ENCODE assay signal across 8 cellular contexts in the genomic region with DNA sequence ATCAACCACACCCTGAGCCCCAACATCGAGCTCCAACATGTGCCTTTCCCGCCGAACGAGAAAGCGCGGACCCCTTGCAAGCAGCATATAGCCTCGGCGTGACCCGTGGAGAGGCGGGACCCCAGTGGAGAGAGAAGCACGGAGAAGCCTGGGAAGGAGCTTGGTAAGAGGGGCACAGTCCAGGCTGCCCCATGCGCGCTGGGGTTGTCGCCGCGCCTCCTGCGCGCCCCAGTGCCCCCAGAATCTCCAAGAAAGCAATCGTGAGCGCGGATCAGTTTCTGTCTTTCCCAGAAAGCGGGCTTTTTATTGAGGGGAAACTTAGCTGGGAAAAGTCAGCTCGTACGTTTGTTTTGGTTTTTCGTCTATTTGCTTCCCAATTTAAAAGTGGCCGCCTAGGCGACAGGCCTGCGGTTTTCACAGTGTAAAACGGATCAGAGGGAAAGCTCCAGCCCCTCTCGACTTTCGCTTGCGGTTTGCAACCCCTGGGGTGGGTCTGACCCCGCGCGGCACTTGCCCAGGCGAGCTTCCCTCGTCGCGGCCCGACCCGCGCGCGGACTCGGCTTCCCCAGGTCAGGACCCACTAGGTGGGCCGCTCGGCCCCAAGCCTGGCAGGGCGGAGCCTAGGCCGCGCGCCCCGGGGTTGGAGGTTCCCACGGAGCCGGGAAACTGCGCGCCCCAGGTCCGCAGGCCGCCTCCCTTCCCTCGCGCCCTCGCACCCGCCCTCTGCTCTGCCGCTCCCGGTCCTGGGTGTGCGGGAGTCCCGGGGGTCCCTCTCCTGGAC. TPM values are rescaled to one million over a fixed set of nuclear protein-coding genes. Genes with fewer than 3 reads are reported as not detected.
DNase-seq lines count a peak whose midpoint lies in the region; ATAC-seq and TF ChIP-seq lines count a peak whose summit lies in the region.

No MANE protein-coding gene starts in this region.

- TF ChIP-seq POLR2A in thyroid gland (IDR thresholded peaks at IDR 0.05), result peak in 1 of 2 donors; percentile 34

- H3K27ac ChIP-seq in coronary artery (peak overlapping the region; percentile 0 to 25), lung (ENCODE audit: low read depth in 1 of 2, low read length in 1 of 2) (peak overlapping the region; percentile 51 to 57), thyroid gland (peak overlapping the region; percentile 67 to 81 (median 79))

- peak overlapping the region; percentile 90 for H3K4me3 ChIP-seq in coronary artery
- H3K4me3 ChIP-seq in lung, result peak overlapping the region; percentile 56
- H3K4me3 ChIP-seq in thyroid gland (replicated peaks in 1 of 3), result peak overlapping the region; percentile 5 to 80 (median 55)

- H3K4me1 ChIP-seq in lung (ENCODE audit: control insufficient read depth in 2 of 2, insufficient read depth in 2 of 2, low read length in 2 of 2), result peaks cover 0 to 6% of the 10 kb centered on the region in 2 donors
- peaks cover 0 to 4% of the 10 kb centered on the region in 2 donors for H3K4me1 ChIP-seq in thyroid gland

- H3K36me3 ChIP-seq in lung (ENCODE audit: control insufficient read depth in 2 of 2, insufficient read depth in 2 of 2, low read length in 2 of 2) (no peaks in the 10 kb centered on the region), thyroid gland (no peaks in the 10 kb centered on the region)

- H3K27me3 ChIP-seq in lung (ENCODE audit: control insufficient read depth, insufficient read depth), result no peaks in the 10 kb centered on the region
- no peaks in the 10 kb centered on the region for H3K27me3 ChIP-seq in thyroid gland

- 7 to 13% methylated on average over 63 to 66 of the region's 66 CpGs for WGBS in lung, 2 donors
- WGBS in thyroid gland, 2 donors, result 22 to 33% methylated on average over 34 to 39 of the region's 66 CpGs

- ATAC-seq in lung (ENCODE audit: insufficient read depth, low FRiP score), result peak; percentile 11

- in situ Hi-C loops in GM13976 (cut with MboI; ENCODE audit: low sequenced_read_pairs, unreplicated experiment), result loop anchor here (10.0 to 25.0 kb wide), 3 partner anchors 220 to 407 kb away; no protein-coding TSS in a partner anchor

- intact Hi-C loops in thyroid gland (cut with DNase I), result loop anchor here (10.0 kb wide), 1 partner anchor 210 kb away; no protein-coding TSS in a partner anchor

- H3K9me3 ChIP-seq in lung (ENCODE audit: control insufficient read depth in 2 of 2, insufficient read depth in 1 of 2, low read length in 1 of 2), result no peaks in the 10 kb centered on the region
- no peaks in the 10 kb centered on the region for H3K9me3 ChIP-seq in thyroid gland

- DNase-seq in GM13976 (ENCODE audit: low spot score) (peak; percentile 61), NCI-H69 (lab: John Stamatoyannopoulos, UW) (peak; percentile 50), coronary artery (ENCODE audit: low spot score) (peak; percentile 76), lung (ENCODE audit: low spot score) (no peak), thyroid gland (peak; percentile 60 to 64), globus pallidus (ENCODE audit: low spot score) (no peak), NCI-H2107 (lab: John Stamatoyannopoulos, UW) (no peak)
- no peak for DNase-seq in effector CD8-positive, alpha-beta T cell (lab: John Stamatoyannopoulos, UW)

- TF ChIP-seq CTCF in GM13976 (IDR thresholded peaks at IDR 0.05; ENCODE audit: borderline replicate concordance, control extremely low read depth, extremely low read depth, insufficient read depth, missing control alignments) (no peak), coronary artery (IDR thresholded peaks at IDR 0.05) (no peak), lung (IDR thresholded peaks at IDR 0.05; ENCODE audit: control extremely low read depth, extremely low read depth) (no peak), thyroid gland (IDR thresholded peaks at IDR 0.05) (no peak)

RNA-seq across cellular contexts. Expression of a gene that starts 31.1 kb away (rescaled TPM):
- total RNA-seq in lung (1 to 10 TPM; 1.4 to 1.6 TPM), thyroid gland (1 to 10 TPM; 3.1 to 9.9 (median 7.1) TPM)
- polyA plus RNA-seq in lung, result under 1 TPM; 0.10 to 0.24 TPM

RNA-seq across cellular contexts. Expression of a gene that starts 39.6 kb away (rescaled TPM):
- 10 to 100 TPM; 49.1 to 97.8 TPM for total RNA-seq in lung
- polyA plus RNA-seq in lung, result 10 to 100 TPM; 20.6 to 22.3 TPM
- 100 to 1,000 TPM in 1 of 4 donors, 10 to 100 TPM in 3; 46.3 to 109 (median 57.7) TPM for total RNA-seq in thyroid gland

Comparison
In these comparisons a context has a peak if more than half of its experiments do, and no peak if none do; other contexts are left out.
1. DNase-seq: peak in GM13976 (single experiment), NCI-H69 (single experiment), coronary artery (single experiment) and thyroid gland (2 of 2); none in lung (single experiment), globus pallidus (single experiment), effector CD8-positive, alpha-beta T cell (single experiment) and NCI-H2107 (single experiment).
2. H3K27ac ChIP-seq: peak in every context shown above with its lines; median percentile 79 in thyroid gland; 54 in lung; 12 in coronary artery.
3. Peak in every context shown above with its lines, with median percentiles within 50 percentile points of each other: H3K4me3 ChIP-seq.